1 cellular context compared by ENCODE assay signal in the genomic region with DNA sequence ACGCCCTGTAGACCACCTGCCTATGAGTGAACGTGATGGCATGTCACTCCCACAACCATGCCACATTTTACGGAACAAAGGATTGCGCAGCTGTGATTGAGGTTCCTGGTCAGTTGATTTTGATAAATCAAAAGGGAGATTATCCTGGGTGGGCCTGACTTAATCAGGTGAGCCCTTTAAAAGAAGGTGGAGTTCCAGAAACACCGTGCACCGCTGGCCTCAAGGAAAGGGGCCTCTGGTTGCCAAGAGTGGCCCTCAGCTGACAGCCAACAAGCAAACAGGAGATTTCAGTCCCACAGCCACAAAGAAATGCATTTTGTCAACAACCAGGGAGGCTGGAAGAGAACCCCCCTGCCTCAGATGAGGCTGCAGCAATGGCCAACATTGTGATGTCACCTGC.
TF ChIP-seq lines count a peak whose summit lies in the region.

No MANE protein-coding gene starts in this region.

TF ChIP-seq in GM23338, 12 proteins besides CTCF, POLR2A, EP300 and RAD21:
- TF ChIP-seq ZNF114 (CRISPR knock-in tag; IDR thresholded peaks at IDR 0.05), result no peak
- no peak for TF ChIP-seq EZH2 (IDR thresholded peaks at IDR 0.05; ENCODE audit: low read depth, unreplicated experiment)
- TF ChIP-seq POLR2AphosphoS5 (IDR thresholded peaks at IDR 0.05; ENCODE audit: low read depth), result no peak
- no peak for TF ChIP-seq ETS1 (IDR thresholded peaks at IDR 0.05)
- TF ChIP-seq NANOG (IDR thresholded peaks at IDR 0.05; ENCODE audit: borderline replicate concordance), result no peak
- TF ChIP-seq CREB1 (CRISPR knock-in tag; IDR thresholded peaks at IDR 0.05; ENCODE audit: low read depth), result no peak
- TF ChIP-seq JUNB (IDR thresholded peaks at IDR 0.05; ENCODE audit: unreplicated experiment), result no peak
- TF ChIP-seq STAT1 (IDR thresholded peaks at IDR 0.05; ENCODE audit: unreplicated experiment), result no peak
- TF ChIP-seq, protein P1, sequence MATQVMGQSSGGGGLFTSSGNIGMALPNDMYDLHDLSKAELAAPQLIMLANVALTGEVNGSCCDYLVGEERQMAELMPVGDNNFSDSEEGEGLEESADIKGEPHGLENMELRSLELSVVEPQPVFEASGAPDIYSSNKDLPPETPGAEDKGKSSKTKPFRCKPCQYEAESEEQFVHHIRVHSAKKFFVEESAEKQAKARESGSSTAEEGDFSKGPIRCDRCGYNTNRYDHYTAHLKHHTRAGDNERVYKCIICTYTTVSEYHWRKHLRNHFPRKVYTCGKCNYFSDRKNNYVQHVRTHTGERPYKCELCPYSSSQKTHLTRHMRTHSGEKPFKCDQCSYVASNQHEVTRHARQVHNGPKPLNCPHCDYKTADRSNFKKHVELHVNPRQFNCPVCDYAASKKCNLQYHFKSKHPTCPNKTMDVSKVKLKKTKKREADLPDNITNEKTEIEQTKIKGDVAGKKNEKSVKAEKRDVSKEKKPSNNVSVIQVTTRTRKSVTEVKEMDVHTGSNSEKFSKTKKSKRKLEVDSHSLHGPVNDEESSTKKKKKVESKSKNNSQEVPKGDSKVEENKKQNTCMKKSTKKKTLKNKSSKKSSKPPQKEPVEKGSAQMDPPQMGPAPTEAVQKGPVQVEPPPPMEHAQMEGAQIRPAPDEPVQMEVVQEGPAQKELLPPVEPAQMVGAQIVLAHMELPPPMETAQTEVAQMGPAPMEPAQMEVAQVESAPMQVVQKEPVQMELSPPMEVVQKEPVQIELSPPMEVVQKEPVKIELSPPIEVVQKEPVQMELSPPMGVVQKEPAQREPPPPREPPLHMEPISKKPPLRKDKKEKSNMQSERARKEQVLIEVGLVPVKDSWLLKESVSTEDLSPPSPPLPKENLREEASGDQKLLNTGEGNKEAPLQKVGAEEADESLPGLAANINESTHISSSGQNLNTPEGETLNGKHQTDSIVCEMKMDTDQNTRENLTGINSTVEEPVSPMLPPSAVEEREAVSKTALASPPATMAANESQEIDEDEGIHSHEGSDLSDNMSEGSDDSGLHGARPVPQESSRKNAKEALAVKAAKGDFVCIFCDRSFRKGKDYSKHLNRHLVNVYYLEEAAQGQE (IDR thresholded peaks at IDR 0.05; ENCODE audit: unreplicated experiment), result no peak
- no peak for TF ChIP-seq ZNF462 (CRISPR knock-in tag; IDR thresholded peaks at IDR 0.05)
- no peak for TF ChIP-seq EZH2phosphoT487 (IDR thresholded peaks at IDR 0.05; ENCODE audit: unreplicated experiment)
- TF ChIP-seq ZNF331 (CRISPR knock-in tag; IDR thresholded peaks at IDR 0.05; ENCODE audit: low read depth), result no peak
TF ChIP-seq in GM23338: peak in this region for 0.
